Comparison of ENCODE assay signal across 20 cellular contexts in the genomic region with DNA sequence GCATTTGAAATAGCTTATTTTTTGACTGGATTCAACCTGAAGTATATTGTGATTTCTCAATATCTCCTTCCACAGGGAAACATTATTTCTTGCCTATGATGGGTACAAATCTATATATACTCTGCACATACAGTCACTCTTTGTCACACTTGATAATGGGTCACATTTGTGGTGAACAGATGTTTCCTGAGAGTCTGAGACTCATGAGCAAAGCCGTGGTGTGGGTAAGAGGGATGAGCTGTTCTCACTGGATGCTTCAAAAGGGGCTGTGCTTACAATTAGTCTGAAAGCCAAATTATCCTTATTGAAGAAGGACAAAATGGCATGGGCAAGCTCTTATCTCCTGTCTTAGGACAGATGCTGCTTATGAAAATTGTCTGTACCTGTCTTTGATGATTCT. TPM values are rescaled to one million over a fixed set of nuclear protein-coding genes. Genes with fewer than 3 reads are reported as not detected.
A peak's percentile ranks its signal among the peaks of the same experiment; 100 is the strongest.
DNase-seq lines count a peak whose midpoint lies in the region; TF ChIP-seq lines count a peak whose summit lies in the region.
"Had no signal": no experiment of that assay in that cellular context is flagged by ENCODE, and none has a peak within 500 bp of the region (broad histone marks: within the 10 kb centered on the region; RNA-seq: fewer than 3 reads in every experiment).

No MANE protein-coding gene starts in this region.

- H3K9me3 Mint-ChIP-seq in immature natural killer cell (peaks cover 0 to 3% (median 0%) of the 10 kb centered on the region in 6 donors), Caco-2 (ENCODE audit: unreplicated experiment) (peaks cover 26% of the 10 kb centered on the region)

- H3K4me1 ChIP-seq in Caco-2: no peaks in the 10 kb centered on the region
- H3K4me1 ChIP-seq: esophagus squamous epithelium, HAP-1, heart left ventricle, psoas muscle had no signal

- H3K4me3 Mint-ChIP-seq in immature natural killer cell (peak overlapping the region; percentile 2 to 36 (median 18)), Caco-2 (ENCODE audit: unreplicated experiment) (no peak overlapping the region)
- H3K4me3 Mint-ChIP-seq: nephron progenitor cell had no signal

- no peak for TF ChIP-seq CTCF in Caco-2 (IDR thresholded peaks at IDR 0.05; ENCODE audit: insufficient read depth in 1 of 2, low read depth in 1 of 2, low read length in 1 of 2, severe bottlenecking in 1 of 2, unreplicated experiment in 1 of 2)

- no peaks in the 10 kb centered on the region for H3K36me3 ChIP-seq in Caco-2 (ENCODE audit: control insufficient read depth, insufficient read depth, low read length)
- H3K36me3 ChIP-seq: esophagus squamous epithelium, HAP-1, heart left ventricle, tibial artery had no signal

- H3K36me3 Mint-ChIP-seq in immature natural killer cell: peaks cover 0 to 12% (median 0%) of the 10 kb centered on the region in 3 donors
- H3K36me3 Mint-ChIP-seq in Caco-2 (ENCODE audit: insufficient read depth, unreplicated experiment): no peaks in the 10 kb centered on the region

- no peak overlapping the region for H3K4me3 ChIP-seq in Caco-2 (ENCODE audit: low read depth, low read length)
- H3K4me3 ChIP-seq: esophagus squamous epithelium, HAP-1, heart left ventricle, psoas muscle, tibial artery had no signal

- H3K27me3 ChIP-seq in Caco-2 (replicated peaks; ENCODE audit: control insufficient read depth, insufficient read depth, low read length): no peaks in the 10 kb centered on the region
- H3K27me3 ChIP-seq: esophagus squamous epithelium, heart left ventricle, tibial artery had no signal

- POLR2A ChIA-PET in Caco-2 (lab: Charles Lee): no interaction called here

- H3K9me3 ChIP-seq in Caco-2: no peaks in the 10 kb centered on the region
- H3K9me3 ChIP-seq: esophagus squamous epithelium, HAP-1, heart left ventricle, psoas muscle, tibial artery had no signal

- H3K27me3 Mint-ChIP-seq in immature natural killer cell (ENCODE audit: low read depth in 3 of 3) (peaks cover 0 to 3% (median 2%) of the 10 kb centered on the region in 3 donors), Caco-2 (ENCODE audit: insufficient read depth, unreplicated experiment) (peaks cover 5% of the 10 kb centered on the region)

- DNase-seq in NCI-H82 (lab: John Stamatoyannopoulos, UW): peak; percentile 17
- DNase-seq in NCI-H82 treated with DMSO at 0.1 percent for 48 hours (lab: John Stamatoyannopoulos, UW; ENCODE audit: unreplicated experiment): no peak
- DNase-seq in GDM1 (lab: John Stamatoyannopoulos, UW): peak; percentile 19
- DNase-seq in NCI-H524 (lab: John Stamatoyannopoulos, UW): peak; percentile 8 to 81
- DNase-seq in immature natural killer cell: peak in 2 of 3 donors; percentile 34 to 41
- no peak for DNase-seq in cerebellum (ENCODE audit: low spot score)
- DNase-seq in Caco-2: no peak
- no peak for DNase-seq in caudate nucleus (lab: John Stamatoyannopoulos, UW)
- DNase-seq: 8988T; activated CD4-positive, alpha-beta T cell treated with anti-CD3 and anti-CD28 coated beads for 4 hours; DMS153; esophagus squamous epithelium; heart left ventricle; mammary epithelial cell; NCI-H187 treated with DMSO at 0.1 percent for 48 hours; NCI-H446 treated with DMSO at 0.1 percent for 48 hours; nephron progenitor cell; psoas muscle; tibial artery had no signal

- H3K4me1 Mint-ChIP-seq in immature natural killer cell (peaks cover 38 to 49% of the 10 kb centered on the region in 2 donors), Caco-2 (ENCODE audit: low read depth, unreplicated experiment) (no peaks in the 10 kb centered on the region)

- H3K27ac Mint-ChIP-seq in immature natural killer cell: peak overlapping the region; percentile 8 to 73 (median 40)
- no peak overlapping the region for H3K27ac Mint-ChIP-seq in Caco-2 (ENCODE audit: unreplicated experiment)
- H3K27ac Mint-ChIP-seq: nephron progenitor cell had no signal

- no TSS peak for BruUV-seq in Caco-2 (replicated peaks; lab: Mats Ljungman, UMichigan)

- CTCF ChIA-PET in Caco-2 (lab: Charles Lee): no interaction called here

- intact Hi-C loops in Caco-2 (cut with micrococcal nuclease; ENCODE audit: unreplicated experiment): no loop called here

- H3K27ac ChIP-seq in caudate nucleus (ENCODE audit: low read depth, low read length): no peak overlapping the region
- H3K27ac ChIP-seq: esophagus squamous epithelium, heart left ventricle, psoas muscle, tibial artery had no signal

RNA-seq across cellular contexts. Expression of gene TBXAS1, which starts 18.0 kb away (rescaled TPM):
- 10 to 100 TPM; 59.6 to 93.3 (median 68.7) TPM for polyA plus RNA-seq in immature natural killer cell
- total RNA-seq in cerebellum: 3.8 TPM
- 1.2 and 1.6 TPM in 2 replicates for total RNA-seq in Caco-2 (2022)

RNA-seq across cellular contexts. Expression of gene HIPK2, which starts 33.3 kb away (rescaled TPM):
- 10 to 100 TPM in 1 of 3 donors, 1 to 10 TPM in 2; 3.5 to 14.2 (median 3.7) TPM for polyA plus RNA-seq in immature natural killer cell
- 33.3 TPM for total RNA-seq in cerebellum
- 35.6 and 42.8 TPM in 2 replicates for total RNA-seq in Caco-2 (2022)

Comparison
In these comparisons a context has a peak if more than half of its experiments do, and no peak if none do; other contexts are left out.
1. DNase-seq: peak in NCI-H82 (single experiment), GDM1 (single experiment), NCI-H524 (2 of 2) and immature natural killer cell (2 of 3); none in NCI-H82 treated with DMSO at 0.1 percent for 48 hours (single experiment), cerebellum (single experiment), Caco-2 (0 of 2) and caudate nucleus (0 of 61).